16 cellular contexts compared by ENCODE assay signal in the genomic region with DNA sequence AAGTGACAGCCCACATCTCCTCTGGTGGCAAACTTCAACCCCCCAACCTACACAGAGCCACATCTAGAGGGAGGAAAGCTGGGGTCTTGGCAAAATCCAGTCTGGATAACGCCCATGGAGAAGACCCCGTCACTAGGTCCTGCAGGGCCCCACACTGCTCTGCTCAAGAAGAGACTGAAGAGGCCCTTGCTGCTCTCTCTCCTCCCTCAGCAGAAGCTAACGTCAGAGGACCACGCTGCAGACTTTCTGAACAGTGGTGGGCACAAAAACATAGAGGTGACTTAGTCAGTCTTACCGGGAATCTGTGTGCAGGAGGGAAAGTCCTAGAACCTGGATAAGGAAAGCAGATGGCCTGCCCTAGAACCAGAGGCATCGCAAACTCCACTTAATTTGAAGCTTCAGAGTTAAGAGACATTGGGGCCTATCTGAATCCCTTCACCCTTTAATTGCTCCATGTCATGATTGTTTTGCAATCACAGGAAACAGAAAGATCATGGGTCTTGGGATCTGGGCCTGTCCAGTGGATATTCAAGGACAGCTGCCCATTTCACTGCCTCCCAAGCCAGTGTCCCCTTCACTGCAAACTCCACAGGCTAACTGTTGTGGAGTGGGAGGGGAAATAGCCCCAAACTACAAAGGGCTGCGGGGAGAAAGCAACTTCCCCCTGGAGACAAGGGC. TPM values are rescaled to one million over a fixed set of nuclear protein-coding genes. Genes with fewer than 3 reads are reported as not detected.
DNase-seq lines count a peak whose midpoint lies in the region; ATAC-seq and TF ChIP-seq lines count a peak whose summit lies in the region.
"Had no signal": no experiment of that assay in that cellular context is flagged by ENCODE, and none has a peak within 500 bp of the region (broad histone marks: within the 10 kb centered on the region; RNA-seq: fewer than 3 reads in every experiment).

No MANE protein-coding gene starts in this region.

- peak overlapping the region; percentile 75 for H2BK20ac ChIP-seq in IMR-90 (ENCODE audit: low read depth, low read length)

- peak overlapping the region; percentile 92 for H2AK9ac ChIP-seq in IMR-90 (replicated peaks; ENCODE audit: low read depth, low read length, poor library complexity)

- no peak for TF ChIP-seq POLR2A in IMR-90 (IDR thresholded peaks at IDR 0.05; ENCODE audit: low read depth, low read length)

- no peaks in the 10 kb centered on the region for H3K36me3 Mint-ChIP-seq in MCF 10A (ENCODE audit: insufficient read depth, unreplicated experiment)
- H3K36me3 Mint-ChIP-seq: natural killer cell had no signal

- ATAC-seq in IMR-90 (ENCODE audit: low read depth) (no peak), foreskin keratinocyte (no peak), esophagus mucosa (no peak), GM18870 (IDR thresholded peaks at IDR 0.05; ENCODE audit: unreplicated experiment) (no peak)
- ATAC-seq: natural killer cell had no signal

- H2BK15ac ChIP-seq in IMR-90 (ENCODE audit: low read depth, low read length) = peak overlapping the region; percentile 62; the same call in 1 of the 3 replicates

- no peak for TF ChIP-seq RAD21 in IMR-90 (IDR thresholded peaks at IDR 0.05; ENCODE audit: low read length)

- peak overlapping the region; percentile 91 for H2AK5ac ChIP-seq in IMR-90 (ENCODE audit: low read depth, low read length)

- H3K4me3 Mint-ChIP-seq in MCF 10A (ENCODE audit: unreplicated experiment) = no peak overlapping the region
- H3K4me3 Mint-ChIP-seq: T-helper 1 cell treated with Interleukin-12 subunit alpha and Interleukin-12 subunit beta and Interleukin-4 antibody, amounts not matched to agents 30 μg/mL and 1 μg/mL, for 36 hours had no signal

- H3K23ac ChIP-seq in IMR-90 (ENCODE audit: low read depth, low read length) = peak overlapping the region; percentile 94

- H3K9me3 Mint-ChIP-seq in MCF 10A (ENCODE audit: unreplicated experiment) = no peaks in the 10 kb centered on the region
- H3K9me3 Mint-ChIP-seq: natural killer cell; T-helper 1 cell treated with Interleukin-12 subunit alpha and Interleukin-12 subunit beta and Interleukin-4 antibody, amounts not matched to agents 30 μg/mL and 1 μg/mL, for 36 hours had no signal

- H4K5ac ChIP-seq in IMR-90 (ENCODE audit: low read depth, low read length) = peak overlapping the region; percentile 76

- BruUV-seq in IMR-90 (replicated peaks; lab: Mats Ljungman, UMichigan) (no TSS peak), MCF 10A (replicated peaks; lab: Mats Ljungman, UMichigan) (no TSS peak)

- no peaks in the 10 kb centered on the region for H3K9me3 ChIP-seq in IMR-90 (ENCODE audit: control insufficient read depth, insufficient read depth, low read length)
- H3K9me3 ChIP-seq: uterus had no signal

- peak overlapping the region; percentile 100 for H3K4me3 ChIP-seq in IMR-90 (ENCODE audit: insufficient read depth, low read depth, low read length)
- H3K4me3 ChIP-seq: BLaER1 treated with 17β-estradiol and CSF1 and Interleukin-3, amounts not matched to agents 10 nM and 100 nM; uterus had no signal

- H3K27me3 ChIP-seq in IMR-90 (ENCODE audit: control insufficient read depth, insufficient read depth, low read length) = no peaks in the 10 kb centered on the region
- H3K27me3 ChIP-seq in foreskin keratinocyte = no peaks in the 10 kb centered on the region
- H3K27me3 ChIP-seq: uterus had no signal

- DNase-seq in IMR-90 (no peak), MCF 10A (ENCODE audit: unreplicated experiment) (no peak), foreskin keratinocyte (no peak)
- DNase-seq in activated T-cell treated with anti-CD3 and anti-CD28 coated beads, Interleukin-2, amount 50 U/mL, for 48 hours = no peak
- DNase-seq: activated CD4-positive, CD25-positive, alpha-beta regulatory T cell treated with anti-CD3 and anti-CD28 coated beads, Interleukin-2, amount 50 U/mL, for 72 hours; activated CD8-positive, alpha-beta memory T cell treated with anti-CD3 and anti-CD28 coated beads, Interleukin-2, amount 50 U/mL, for 4 hours; DMS79; erythroblast; natural killer cell; NCI-H526 treated with DMSO at 0.1 percent for 48 hours; uterus had no signal

- intact Hi-C loops in IMR-90 (cut with micrococcal nuclease) = no loop called here
- intact Hi-C loops in MCF 10A (cut with micrococcal nuclease) = no loop called here

- H3K9ac ChIP-seq in IMR-90 (ENCODE audit: low read depth, low read length) = 0 out of 2 replicates have a peak overlapping the region, but pooled peaks have one; percentile 70
- H3K9ac ChIP-seq: BLaER1 treated with 17β-estradiol and CSF1 and Interleukin-3, amounts not matched to agents 10 nM and 100 nM had no signal

- peak overlapping the region; percentile 85 for H3K4ac ChIP-seq in IMR-90 (ENCODE audit: low read depth, low read length)

- H2AFZ ChIP-seq in IMR-90 (replicated peaks; ENCODE audit: low read length, poor library complexity) = peak overlapping the region; percentile 27

- in situ Hi-C loops in IMR-90 (cut with MboI; ENCODE audit: low sequenced_read_pairs) = no loop called here

- peaks cover 13% of the 10 kb centered on the region for H3K27me3 Mint-ChIP-seq in MCF 10A (ENCODE audit: insufficient read depth, unreplicated experiment)

- POLR2A ChIA-PET in IMR-90 (lab: Charles Lee; ENCODE audit: unreplicated experiment) = no interaction called here
- POLR2A ChIA-PET in MCF 10A (lab: Yijun Ruan, JAX) = interaction anchor here (0.6 to 2.1 kb wide), 3 partner anchors 10 to 192 kb away, joined by 3 to 5 read pairs (median 4); no protein-coding TSS in a partner anchor

- peaks cover 42% of the 10 kb centered on the region for H4K20me1 ChIP-seq in IMR-90 (ENCODE audit: insufficient read depth, low read length)
- H4K20me1 ChIP-seq: BLaER1 treated with 17β-estradiol and CSF1 and Interleukin-3, amounts not matched to agents 10 nM and 100 nM had no signal

- dilution Hi-C loops in IMR-90 (cut with HindIII; ENCODE audit: low sequenced_read_pairs, unreplicated experiment) = no loop called here

- peak overlapping the region; percentile 84 for H3K18ac ChIP-seq in IMR-90 (ENCODE audit: low read depth, low read length)

- peaks cover 13% of the 10 kb centered on the region for H3K4me1 Mint-ChIP-seq in MCF 10A (ENCODE audit: insufficient read depth, unreplicated experiment)

- H3K36me3 ChIP-seq in IMR-90 (ENCODE audit: control insufficient read depth, insufficient read depth, low read length) = peaks cover 19% of the 10 kb centered on the region
- H3K36me3 ChIP-seq: BLaER1 treated with 17β-estradiol and CSF1 and Interleukin-3, amounts not matched to agents 10 nM and 100 nM; uterus had no signal

- no CpG with 5 or more reads among the region's 7 CpGs for WGBS in IMR-90 (ENCODE audit: extremely low coverage in 2 of 2, insufficient read length in 1 of 2), 2 experiments

- H3K56ac ChIP-seq in IMR-90 (ENCODE audit: extremely low read depth, insufficient read depth, low read length) = 0 out of 2 replicates have a peak overlapping the region, but pooled peaks have one; percentile 54

- TF ChIP-seq CTCF in IMR-90 (conservative IDR thresholded peaks at IDR 0.05; ENCODE audit: low read depth, low read length) (no peak), MCF 10A (IDR thresholded peaks at IDR 0.05; ENCODE audit: unreplicated experiment) (no peak), foreskin keratinocyte (conservative IDR thresholded peaks at IDR 0.05) (no peak)

- peak overlapping the region; percentile 84 for H3K14ac ChIP-seq in IMR-90 (replicated peaks; ENCODE audit: low read depth, low read length)

- H3K27ac ChIP-seq in IMR-90 (ENCODE audit: insufficient read depth, low read length) (peak overlapping the region; percentile 67), foreskin keratinocyte (peak overlapping the region; percentile 47), temporal lobe (ENCODE audit: low read depth, low read length) (peak overlapping the region; percentile 40)
- H3K27ac ChIP-seq: BLaER1 treated with 17β-estradiol and CSF1 and Interleukin-3, amounts not matched to agents 10 nM and 100 nM had no signal

- peak overlapping the region; percentile 26 for H4K91ac ChIP-seq in IMR-90 (ENCODE audit: insufficient read depth, low read depth, low read length)

- peaks cover 29 to 66% of the 10 kb centered on the region in 2 experiments for H3K79me1 ChIP-seq in IMR-90 (ENCODE audit: low read depth in 1 of 2, low read length in 2 of 2)

- H2BK120ac ChIP-seq in IMR-90 (ENCODE audit: low read depth, low read length) = peak overlapping the region; percentile 66

- H3K4me1 ChIP-seq in IMR-90 (ENCODE audit: control insufficient read depth, insufficient read depth, low read length) (peaks cover 33% of the 10 kb centered on the region), foreskin keratinocyte (peaks cover 13% of the 10 kb centered on the region)
- H3K4me1 ChIP-seq: uterus had no signal

- peak overlapping the region; percentile 81 for H2BK5ac ChIP-seq in IMR-90 (ENCODE audit: low read depth, low read length, poor library complexity, severe bottlenecking)

- peak overlapping the region; percentile 73 for H3K27ac Mint-ChIP-seq in MCF 10A (ENCODE audit: low read depth, unreplicated experiment)
- H3K27ac Mint-ChIP-seq: natural killer cell; T-helper 1 cell treated with Interleukin-12 subunit alpha and Interleukin-12 subunit beta and Interleukin-4 antibody, amounts not matched to agents 30 μg/mL and 1 μg/mL, for 36 hours had no signal

- peak overlapping the region; percentile 97 for H3K4me2 ChIP-seq in IMR-90 (ENCODE audit: low read depth, low read length)
- H3K4me2 ChIP-seq: BLaER1 treated with 17β-estradiol and CSF1 and Interleukin-3, amounts not matched to agents 10 nM and 100 nM had no signal

- H4K8ac ChIP-seq in IMR-90 (ENCODE audit: low read depth in 2 of 2, low read length in 2 of 2) = peak overlapping the region in 1 of 2 experiments; percentile 57; a peak in 2 of 4 replicates

- H3K9me1 ChIP-seq in IMR-90 (ENCODE audit: insufficient read depth, low read length) = peaks cover 41% of the 10 kb centered on the region

- CTCF ChIA-PET in IMR-90 (lab: Yijun Ruan, JAX) (interaction anchor here (1.4 kb wide), 1 partner anchor 28 kb away, joined by 3 read pairs; no protein-coding TSS in a partner anchor), MCF 10A (lab: Yijun Ruan, JAX) (interaction anchor here (0.7 to 2.5 kb wide), 2 partner anchors 15 to 38 kb away, joined by 4 to 8 read pairs; no protein-coding TSS in a partner anchor)

TF ChIP-seq in IMR-90, 13 proteins besides CTCF, POLR2A, EP300 and RAD21:
- TF ChIP-seq SMC3 (IDR thresholded peaks at IDR 0.05; ENCODE audit: low read depth, low read length) = no peak
- peak; percentile 53; the same call in 1 of the 2 replicates for TF ChIP-seq CEBPB (IDR thresholded peaks at IDR 0.05; ENCODE audit: low read depth, low read length)
TF ChIP-seq in IMR-90: peak in this region for 1.

RNA-seq across cellular contexts. Expression of a gene that starts 1.7 kb away (rescaled TPM):
- total RNA-seq in IMR-90 (2012; rRNA removed) (348 and 453 TPM in 2 replicates), MCF 10A (2022) (0.25 and 0.33 TPM in 2 replicates), foreskin keratinocyte (271 and 323 TPM in 2 replicates), temporal lobe (197 TPM), esophagus mucosa (21.2 TPM)
- polyA plus RNA-seq in IMR-90 (2012; rRNA removed) (838 and 964 TPM in 2 replicates), foreskin keratinocyte (197 and 257 TPM in 2 replicates)
- 812 and 1,206 TPM in 2 replicates for polyA plus RNA-seq in IMR-90 (2012; cell fraction: cytosol; rRNA removed)
- polyA plus RNA-seq in IMR-90 (2012; cell fraction: nucleus; rRNA removed; ENCODE audit: low replicate concordance) = 383 and 412 TPM in 2 replicates

Comparison
In these comparisons a context has a peak if more than half of its experiments do, and no peak if none do; other contexts are left out.
1. RNA of a gene that starts 1.7 kb away (total RNA-seq): 348 to 453 TPM in IMR-90, 271 to 323 TPM in foreskin keratinocyte, 197 TPM in temporal lobe (single experiment) and 21.2 TPM in esophagus mucosa (single experiment); 0.25 to 0.33 TPM in MCF 10A; every median in the first group is over 10 times any median in the second.
2. Peak in every context shown above with its lines, with median percentiles within 50 percentile points of each other: H3K27ac ChIP-seq.